Comparison of ENCODE assay signal across 2 cellular contexts in the genomic region with DNA sequence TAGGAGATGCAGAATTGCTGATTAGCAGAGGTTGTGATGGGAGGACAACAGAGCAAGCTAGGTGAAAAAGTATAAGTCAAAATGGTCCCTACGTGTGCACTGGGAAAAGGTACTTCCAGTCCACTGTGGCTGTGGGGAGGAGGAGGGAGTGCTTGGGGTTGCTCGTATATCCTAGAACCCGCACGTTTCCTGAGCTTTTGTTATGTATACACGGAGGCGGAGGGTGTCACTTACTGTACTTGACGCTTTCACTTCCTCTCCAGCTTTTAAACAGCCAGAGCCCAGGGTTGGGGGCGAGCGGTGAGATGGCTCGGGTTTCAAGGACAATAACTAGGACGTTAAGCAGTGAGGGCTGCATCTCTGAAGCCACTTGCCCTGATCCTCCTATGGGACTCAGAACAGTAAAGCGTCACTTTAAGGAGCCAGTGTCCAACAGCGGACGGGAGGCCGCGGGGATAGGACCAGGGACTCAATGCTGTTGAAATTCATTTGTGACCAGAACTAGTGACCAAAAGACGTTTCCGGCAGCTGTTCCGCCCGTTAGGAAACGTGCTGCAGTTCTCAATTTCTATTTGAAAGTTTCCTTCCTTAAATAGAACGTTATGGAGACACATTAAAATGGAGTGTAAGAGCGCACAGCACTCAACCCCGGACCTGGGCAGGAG.
TF ChIP-seq lines count a peak whose summit lies in the region.

No MANE protein-coding gene starts in this region.

TF ChIP-seq in SK-N-SH treated with all-trans-retinoic acid at 6 μM for 48 hours, 23 proteins besides CTCF, POLR2A, EP300 and RAD21 (continued from another document):
- TF ChIP-seq, protein P1, sequence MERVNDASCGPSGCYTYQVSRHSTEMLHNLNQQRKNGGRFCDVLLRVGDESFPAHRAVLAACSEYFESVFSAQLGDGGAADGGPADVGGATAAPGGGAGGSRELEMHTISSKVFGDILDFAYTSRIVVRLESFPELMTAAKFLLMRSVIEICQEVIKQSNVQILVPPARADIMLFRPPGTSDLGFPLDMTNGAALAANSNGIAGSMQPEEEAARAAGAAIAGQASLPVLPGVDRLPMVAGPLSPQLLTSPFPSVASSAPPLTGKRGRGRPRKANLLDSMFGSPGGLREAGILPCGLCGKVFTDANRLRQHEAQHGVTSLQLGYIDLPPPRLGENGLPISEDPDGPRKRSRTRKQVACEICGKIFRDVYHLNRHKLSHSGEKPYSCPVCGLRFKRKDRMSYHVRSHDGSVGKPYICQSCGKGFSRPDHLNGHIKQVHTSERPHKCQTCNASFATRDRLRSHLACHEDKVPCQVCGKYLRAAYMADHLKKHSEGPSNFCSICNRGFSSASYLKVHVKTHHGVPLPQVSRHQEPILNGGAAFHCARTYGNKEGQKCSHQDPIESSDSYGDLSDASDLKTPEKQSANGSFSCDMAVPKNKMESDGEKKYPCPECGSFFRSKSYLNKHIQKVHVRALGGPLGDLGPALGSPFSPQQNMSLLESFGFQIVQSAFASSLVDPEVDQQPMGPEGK (CRISPR knock-in tag; IDR thresholded peaks at IDR 0.05; ENCODE audit: borderline replicate concordance) = no peak
- TF ChIP-seq, protein P2, sequence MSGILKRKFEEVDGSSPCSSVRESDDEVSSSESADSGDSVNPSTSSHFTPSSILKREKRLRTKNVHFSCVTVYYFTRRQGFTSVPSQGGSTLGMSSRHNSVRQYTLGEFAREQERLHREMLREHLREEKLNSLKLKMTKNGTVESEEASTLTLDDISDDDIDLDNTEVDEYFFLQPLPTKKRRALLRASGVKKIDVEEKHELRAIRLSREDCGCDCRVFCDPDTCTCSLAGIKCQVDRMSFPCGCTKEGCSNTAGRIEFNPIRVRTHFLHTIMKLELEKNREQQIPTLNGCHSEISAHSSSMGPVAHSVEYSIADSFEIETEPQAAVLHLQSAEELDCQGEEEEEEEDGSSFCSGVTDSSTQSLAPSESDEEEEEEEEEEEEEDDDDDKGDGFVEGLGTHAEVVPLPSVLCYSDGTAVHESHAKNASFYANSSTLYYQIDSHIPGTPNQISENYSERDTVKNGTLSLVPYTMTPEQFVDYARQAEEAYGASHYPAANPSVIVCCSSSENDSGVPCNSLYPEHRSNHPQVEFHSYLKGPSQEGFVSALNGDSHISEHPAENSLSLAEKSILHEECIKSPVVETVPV (CRISPR knock-in tag; IDR thresholded peaks at IDR 0.05) = no peak
- no peak for TF ChIP-seq PPARA (CRISPR knock-in tag; IDR thresholded peaks at IDR 0.05; ENCODE audit: borderline replicate concordance)
- TF ChIP-seq ZNF70 (CRISPR knock-in tag; IDR thresholded peaks at IDR 0.05) = 0 out of 2 replicates have a peak, but pooled peaks have one; percentile 28
- no peak for TF ChIP-seq OSR1 (CRISPR knock-in tag; IDR thresholded peaks at IDR 0.05)
- no peak for TF ChIP-seq ZNF8 (CRISPR knock-in tag; IDR thresholded peaks at IDR 0.05)

TF ChIP-seq in HepG2, 621 proteins besides CTCF, POLR2A, EP300 and RAD21 (continued from another document):
- TF ChIP-seq, protein P3, sequence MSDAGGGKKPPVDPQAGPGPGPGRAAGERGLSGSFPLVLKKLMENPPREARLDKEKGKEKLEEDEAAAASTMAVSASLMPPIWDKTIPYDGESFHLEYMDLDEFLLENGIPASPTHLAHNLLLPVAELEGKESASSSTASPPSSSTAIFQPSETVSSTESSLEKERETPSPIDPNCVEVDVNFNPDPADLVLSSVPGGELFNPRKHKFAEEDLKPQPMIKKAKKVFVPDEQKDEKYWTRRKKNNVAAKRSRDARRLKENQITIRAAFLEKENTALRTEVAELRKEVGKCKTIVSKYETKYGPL (CRISPR knock-in tag; IDR thresholded peaks at IDR 0.05) = no peak
TF ChIP-seq in HepG2: peak in this region for 3.
